1 cellular context compared by ENCODE assay signal in the genomic region with DNA sequence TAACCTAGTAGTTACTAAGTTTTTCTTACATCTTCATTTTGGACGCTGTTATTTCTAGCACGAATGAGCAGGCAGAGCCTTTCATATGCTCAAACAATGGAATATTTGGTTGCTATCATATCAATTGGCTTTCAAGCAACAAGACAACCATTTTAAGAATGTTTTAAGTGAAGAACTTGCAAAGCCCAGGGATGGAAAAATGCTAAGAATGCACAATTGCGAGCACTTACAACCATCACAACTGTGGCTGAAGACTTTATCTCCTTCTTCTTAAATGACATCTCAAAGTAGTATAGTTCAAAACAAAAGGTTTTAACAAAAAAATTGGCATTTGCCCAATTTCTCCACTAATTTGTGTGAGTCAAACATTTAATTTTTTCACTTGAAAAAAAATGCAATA.
TF ChIP-seq lines count a peak whose summit lies in the region.

No MANE protein-coding gene starts in this region.

TF ChIP-seq in IMR-90, 13 proteins besides CTCF, POLR2A, EP300 and RAD21 (continued from another document):
- TF ChIP-seq, protein P1, sequence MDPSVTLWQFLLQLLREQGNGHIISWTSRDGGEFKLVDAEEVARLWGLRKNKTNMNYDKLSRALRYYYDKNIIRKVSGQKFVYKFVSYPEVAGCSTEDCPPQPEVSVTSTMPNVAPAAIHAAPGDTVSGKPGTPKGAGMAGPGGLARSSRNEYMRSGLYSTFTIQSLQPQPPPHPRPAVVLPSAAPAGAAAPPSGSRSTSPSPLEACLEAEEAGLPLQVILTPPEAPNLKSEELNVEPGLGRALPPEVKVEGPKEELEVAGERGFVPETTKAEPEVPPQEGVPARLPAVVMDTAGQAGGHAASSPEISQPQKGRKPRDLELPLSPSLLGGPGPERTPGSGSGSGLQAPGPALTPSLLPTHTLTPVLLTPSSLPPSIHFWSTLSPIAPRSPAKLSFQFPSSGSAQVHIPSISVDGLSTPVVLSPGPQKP (IDR thresholded peaks at IDR 0.05; ENCODE audit: borderline replicate concordance, low read depth, low read length): no peak
- TF ChIP-seq CEBPB (IDR thresholded peaks at IDR 0.05; ENCODE audit: low read depth, low read length): no peak
